ENCODE assay signal across 1 cellular context in the genomic region with DNA sequence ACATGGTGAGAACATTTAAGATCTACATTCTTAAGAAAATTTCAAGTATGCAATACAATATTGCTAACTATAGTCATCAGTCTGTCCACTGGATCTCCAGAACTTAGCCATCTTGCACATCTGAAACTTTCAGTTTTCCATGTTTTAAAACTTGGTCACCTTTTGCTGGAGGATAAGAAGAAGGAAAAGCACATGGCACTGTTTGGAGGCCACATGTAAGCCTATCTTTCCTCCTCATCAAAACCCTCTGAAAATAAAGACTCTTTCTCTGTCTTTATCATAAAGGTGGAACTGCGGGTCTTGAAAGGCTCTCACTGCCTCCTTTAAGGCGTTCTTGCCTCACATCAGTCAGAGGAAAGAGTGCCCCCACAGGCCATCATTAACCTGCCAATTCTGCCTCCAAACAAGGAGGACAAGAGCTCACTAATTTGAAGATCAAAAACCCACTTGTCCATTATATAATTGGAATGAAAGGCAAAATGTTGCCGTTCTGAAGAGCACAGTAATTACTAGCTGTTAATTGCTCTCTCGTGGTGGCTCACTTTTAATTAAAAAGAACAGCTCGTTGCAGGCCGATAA.
TF ChIP-seq lines count a peak whose summit lies in the region.

No MANE protein-coding gene starts in this region.

TF ChIP-seq in WTC11, 78 proteins besides CTCF, POLR2A, EP300 and RAD21 (continued from another document):
- TF ChIP-seq, protein P1, sequence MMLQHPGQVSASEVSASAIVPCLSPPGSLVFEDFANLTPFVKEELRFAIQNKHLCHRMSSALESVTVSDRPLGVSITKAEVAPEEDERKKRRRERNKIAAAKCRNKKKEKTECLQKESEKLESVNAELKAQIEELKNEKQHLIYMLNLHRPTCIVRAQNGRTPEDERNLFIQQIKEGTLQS (CRISPR knock-in tag; conservative IDR thresholded peaks at IDR 0.05): no peak
- no peak for TF ChIP-seq ZNF416 (CRISPR knock-in tag; IDR thresholded peaks at IDR 0.05)
- no peak for TF ChIP-seq CREB1 (CRISPR knock-in tag; IDR thresholded peaks at IDR 0.05)
- TF ChIP-seq, protein P2, sequence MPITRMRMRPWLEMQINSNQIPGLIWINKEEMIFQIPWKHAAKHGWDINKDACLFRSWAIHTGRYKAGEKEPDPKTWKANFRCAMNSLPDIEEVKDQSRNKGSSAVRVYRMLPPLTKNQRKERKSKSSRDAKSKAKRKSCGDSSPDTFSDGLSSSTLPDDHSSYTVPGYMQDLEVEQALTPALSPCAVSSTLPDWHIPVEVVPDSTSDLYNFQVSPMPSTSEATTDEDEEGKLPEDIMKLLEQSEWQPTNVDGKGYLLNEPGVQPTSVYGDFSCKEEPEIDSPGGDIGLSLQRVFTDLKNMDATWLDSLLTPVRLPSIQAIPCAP (CRISPR knock-in tag; IDR thresholded peaks at IDR 0.05): no peak
- TF ChIP-seq, protein P3, sequence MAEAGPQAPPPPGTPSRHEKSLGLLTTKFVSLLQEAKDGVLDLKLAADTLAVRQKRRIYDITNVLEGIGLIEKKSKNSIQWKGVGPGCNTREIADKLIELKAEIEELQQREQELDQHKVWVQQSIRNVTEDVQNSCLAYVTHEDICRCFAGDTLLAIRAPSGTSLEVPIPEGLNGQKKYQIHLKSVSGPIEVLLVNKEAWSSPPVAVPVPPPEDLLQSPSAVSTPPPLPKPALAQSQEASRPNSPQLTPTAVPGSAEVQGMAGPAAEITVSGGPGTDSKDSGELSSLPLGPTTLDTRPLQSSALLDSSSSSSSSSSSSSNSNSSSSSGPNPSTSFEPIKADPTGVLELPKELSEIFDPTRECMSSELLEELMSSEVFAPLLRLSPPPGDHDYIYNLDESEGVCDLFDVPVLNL (CRISPR knock-in tag; IDR thresholded peaks at IDR 0.05; ENCODE audit: borderline replicate concordance, low read depth): no peak
- no peak for TF ChIP-seq ETV6 (CRISPR knock-in tag; IDR thresholded peaks at IDR 0.05)
- TF ChIP-seq, protein P4, sequence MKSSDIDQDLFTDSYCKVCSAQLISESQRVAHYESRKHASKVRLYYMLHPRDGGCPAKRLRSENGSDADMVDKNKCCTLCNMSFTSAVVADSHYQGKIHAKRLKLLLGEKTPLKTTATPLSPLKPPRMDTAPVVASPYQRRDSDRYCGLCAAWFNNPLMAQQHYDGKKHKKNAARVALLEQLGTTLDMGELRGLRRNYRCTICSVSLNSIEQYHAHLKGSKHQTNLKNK (CRISPR knock-in tag; IDR thresholded peaks at IDR 0.05): no peak
- no peak for TF ChIP-seq OVOL2 (CRISPR knock-in tag; IDR thresholded peaks at IDR 0.05; ENCODE audit: borderline replicate concordance)
- TF ChIP-seq, protein P5, sequence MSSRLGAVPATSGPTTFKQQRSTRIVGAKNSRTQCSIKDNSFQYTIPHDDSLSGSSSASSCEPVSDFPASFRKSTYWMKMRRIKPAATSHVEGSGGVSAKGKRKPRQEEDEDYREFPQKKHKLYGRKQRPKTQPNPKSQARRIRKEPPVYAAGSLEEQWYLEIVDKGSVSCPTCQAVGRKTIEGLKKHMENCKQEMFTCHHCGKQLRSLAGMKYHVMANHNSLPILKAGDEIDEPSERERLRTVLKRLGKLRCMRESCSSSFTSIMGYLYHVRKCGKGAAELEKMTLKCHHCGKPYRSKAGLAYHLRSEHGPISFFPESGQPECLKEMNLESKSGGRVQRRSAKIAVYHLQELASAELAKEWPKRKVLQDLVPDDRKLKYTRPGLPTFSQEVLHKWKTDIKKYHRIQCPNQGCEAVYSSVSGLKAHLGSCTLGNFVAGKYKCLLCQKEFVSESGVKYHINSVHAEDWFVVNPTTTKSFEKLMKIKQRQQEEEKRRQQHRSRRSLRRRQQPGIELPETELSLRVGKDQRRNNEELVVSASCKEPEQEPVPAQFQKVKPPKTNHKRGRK (CRISPR knock-in tag; IDR thresholded peaks at IDR 0.05; ENCODE audit: borderline replicate concordance): no peak
- no peak for TF ChIP-seq NR3C1 (CRISPR knock-in tag; conservative IDR thresholded peaks at IDR 0.05; ENCODE audit: low read depth)
- TF ChIP-seq, protein P6, sequence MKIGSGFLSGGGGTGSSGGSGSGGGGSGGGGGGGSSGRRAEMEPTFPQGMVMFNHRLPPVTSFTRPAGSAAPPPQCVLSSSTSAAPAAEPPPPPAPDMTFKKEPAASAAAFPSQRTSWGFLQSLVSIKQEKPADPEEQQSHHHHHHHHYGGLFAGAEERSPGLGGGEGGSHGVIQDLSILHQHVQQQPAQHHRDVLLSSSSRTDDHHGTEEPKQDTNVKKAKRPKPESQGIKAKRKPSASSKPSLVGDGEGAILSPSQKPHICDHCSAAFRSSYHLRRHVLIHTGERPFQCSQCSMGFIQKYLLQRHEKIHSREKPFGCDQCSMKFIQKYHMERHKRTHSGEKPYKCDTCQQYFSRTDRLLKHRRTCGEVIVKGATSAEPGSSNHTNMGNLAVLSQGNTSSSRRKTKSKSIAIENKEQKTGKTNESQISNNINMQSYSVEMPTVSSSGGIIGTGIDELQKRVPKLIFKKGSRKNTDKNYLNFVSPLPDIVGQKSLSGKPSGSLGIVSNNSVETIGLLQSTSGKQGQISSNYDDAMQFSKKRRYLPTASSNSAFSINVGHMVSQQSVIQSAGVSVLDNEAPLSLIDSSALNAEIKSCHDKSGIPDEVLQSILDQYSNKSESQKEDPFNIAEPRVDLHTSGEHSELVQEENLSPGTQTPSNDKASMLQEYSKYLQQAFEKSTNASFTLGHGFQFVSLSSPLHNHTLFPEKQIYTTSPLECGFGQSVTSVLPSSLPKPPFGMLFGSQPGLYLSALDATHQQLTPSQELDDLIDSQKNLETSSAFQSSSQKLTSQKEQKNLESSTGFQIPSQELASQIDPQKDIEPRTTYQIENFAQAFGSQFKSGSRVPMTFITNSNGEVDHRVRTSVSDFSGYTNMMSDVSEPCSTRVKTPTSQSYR (CRISPR knock-in tag; IDR thresholded peaks at IDR 0.05): no peak
- TF ChIP-seq, protein P7, sequence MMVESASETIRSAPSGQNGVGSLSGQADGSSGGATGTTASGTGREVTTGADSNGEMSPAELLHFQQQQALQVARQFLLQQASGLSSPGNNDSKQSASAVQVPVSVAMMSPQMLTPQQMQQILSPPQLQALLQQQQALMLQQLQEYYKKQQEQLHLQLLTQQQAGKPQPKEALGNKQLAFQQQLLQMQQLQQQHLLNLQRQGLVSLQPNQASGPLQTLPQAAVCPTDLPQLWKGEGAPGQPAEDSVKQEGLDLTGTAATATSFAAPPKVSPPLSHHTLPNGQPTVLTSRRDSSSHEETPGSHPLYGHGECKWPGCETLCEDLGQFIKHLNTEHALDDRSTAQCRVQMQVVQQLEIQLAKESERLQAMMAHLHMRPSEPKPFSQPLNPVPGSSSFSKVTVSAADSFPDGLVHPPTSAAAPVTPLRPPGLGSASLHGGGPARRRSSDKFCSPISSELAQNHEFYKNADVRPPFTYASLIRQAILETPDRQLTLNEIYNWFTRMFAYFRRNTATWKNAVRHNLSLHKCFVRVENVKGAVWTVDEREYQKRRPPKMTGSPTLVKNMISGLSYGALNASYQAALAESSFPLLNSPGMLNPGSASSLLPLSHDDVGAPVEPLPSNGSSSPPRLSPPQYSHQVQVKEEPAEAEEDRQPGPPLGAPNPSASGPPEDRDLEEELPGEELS (CRISPR knock-in tag; IDR thresholded peaks at IDR 0.05): no peak
